Comparison of ENCODE assay signal across 16 cellular contexts in genomic region chr3:86993704-86994103, GRCh38. TPM values are rescaled to one million over a fixed set of nuclear protein-coding genes. Genes with fewer than 3 reads are reported as not detected.
DNase-seq lines count a peak whose midpoint lies in the region; ATAC-seq and TF ChIP-seq lines count a peak whose summit lies in the region.
"Had no signal": no experiment of that assay in that cellular context is flagged by ENCODE, and none has a peak within 500 bp of the region (broad histone marks: within the 10 kb centered on the region; RNA-seq: fewer than 3 reads in every experiment).

No MANE protein-coding gene starts in this region.

- ATAC-seq in stimulated activated naive B cell treated with anti-CD40 and anti-IgM and Interleukin-4, amounts not matched to agents 10 μg/mL and 1 μg/mL and 100 μg/mL, for 72 hours (replicated peaks), result no peak
- ATAC-seq: GM12878 had no signal

- peaks cover 23% of the 10 kb centered on the region for H3K27me3 Mint-ChIP-seq in neural crest cell (ENCODE audit: low read depth)
- peaks cover 13 to 23% of the 10 kb centered on the region in 2 donors for H3K27me3 Mint-ChIP-seq in stimulated activated naive B cell treated with anti-CD40 and anti-IgM and Interleukin-4, amounts not matched to agents 10 μg/mL and 1 μg/mL and 100 μg/mL, for 72 hours

- in situ Hi-C loops in KBM-7 (cut with MboI; ENCODE audit: low pct_unique_long_range_greater_than_20kb, low sequenced_read_pairs), result no loop called here

- peaks cover 7% of the 10 kb centered on the region for H3K4me1 Mint-ChIP-seq in neural crest cell
- peaks cover 0 to 2% of the 10 kb centered on the region in 2 donors for H3K4me1 Mint-ChIP-seq in stimulated activated naive B cell treated with anti-CD40 and anti-IgM and Interleukin-4, amounts not matched to agents 10 μg/mL and 1 μg/mL and 100 μg/mL, for 72 hours
- H3K4me1 Mint-ChIP-seq: memory B cell had no signal

- no peak overlapping the region for H3K27ac Mint-ChIP-seq in neural crest cell (ENCODE audit: unreplicated experiment)
- H3K27ac Mint-ChIP-seq in stimulated activated naive B cell treated with anti-CD40 and anti-IgM and Interleukin-4, amounts not matched to agents 10 μg/mL and 1 μg/mL and 100 μg/mL, for 72 hours, result no peak overlapping the region
- H3K27ac Mint-ChIP-seq: memory B cell had no signal

- no peak for TF ChIP-seq CTCF in AG10803 (conservative IDR thresholded peaks at IDR 0.05; ENCODE audit: low read length)
- no peak for TF ChIP-seq CTCF in cardiac fibroblast (IDR thresholded peaks at IDR 0.05; ENCODE audit: low read depth, low read length)
- no peak for TF ChIP-seq CTCF in neural crest cell (conservative IDR thresholded peaks at IDR 0.05)

- H3K4me3 ChIP-seq in AG10803 (ENCODE audit: low read length) (peak overlapping the region; percentile 15), cardiac fibroblast (replicated peaks in 1 of 2; ENCODE audit: low read depth in 2 of 2, low read length in 2 of 2) (peak overlapping the region in 1 of 2 donors; percentile 15)
- H3K4me3 ChIP-seq: GM12878, SJCRH30, thyroid gland had no signal

- DNase-seq in AG10803 (ENCODE audit: low read depth) (peak; percentile 64), KBM-7 (peak; percentile 17), cardiac fibroblast (ENCODE audit: low read depth in 2 of 2) (peak; percentile 44 to 82), neural crest cell (ENCODE audit: low read depth, low spot score) (no peak), cortex of kidney (lab: John Stamatoyannopoulos, UW) (no peak), OCI-M2 (lab: John Stamatoyannopoulos, UW; ENCODE audit: unreplicated experiment) (no peak), NCI-H2029 (lab: John Stamatoyannopoulos, UW) (no peak)
- DNase-seq in stimulated activated naive B cell treated with anti-CD40 and anti-IgM and Interleukin-4, amounts not matched to agents 10 μg/mL and 1 μg/mL and 100 μg/mL, for 72 hours, result no peak
- DNase-seq: activated naive CD4-positive, alpha-beta T cell treated with anti-CD3 and anti-CD28 coated beads, Interleukin-2, amount 50 U/mL, for 16 hours; BE2C; central memory CD4-positive, alpha-beta T cell; SJCRH30; thyroid gland; WERI-Rb-1 had no signal

- H3K36me3 Mint-ChIP-seq in neural crest cell (ENCODE audit: low read depth), result no peaks in the 10 kb centered on the region
- no peaks in the 10 kb centered on the region for H3K36me3 Mint-ChIP-seq in stimulated activated naive B cell treated with anti-CD40 and anti-IgM and Interleukin-4, amounts not matched to agents 10 μg/mL and 1 μg/mL and 100 μg/mL, for 72 hours
- H3K36me3 Mint-ChIP-seq: memory B cell had no signal

- H3K9me3 Mint-ChIP-seq in neural crest cell, result no peaks in the 10 kb centered on the region
- no peaks in the 10 kb centered on the region for H3K9me3 Mint-ChIP-seq in stimulated activated naive B cell treated with anti-CD40 and anti-IgM and Interleukin-4, amounts not matched to agents 10 μg/mL and 1 μg/mL and 100 μg/mL, for 72 hours

- H3K4me3 Mint-ChIP-seq in neural crest cell, result peak overlapping the region; percentile 18
- no peak overlapping the region for H3K4me3 Mint-ChIP-seq in stimulated activated naive B cell treated with anti-CD40 and anti-IgM and Interleukin-4, amounts not matched to agents 10 μg/mL and 1 μg/mL and 100 μg/mL, for 72 hours
- H3K4me3 Mint-ChIP-seq: memory B cell had no signal

RNA-seq across cellular contexts. Expression of gene VGLL3, which starts 2.8 kb away (rescaled TPM):
- 3.2 and 6.1 TPM in 2 replicates for total RNA-seq in neural crest cell

Comparison
In these comparisons a context has a peak if more than half of its experiments do, and no peak if none do; other contexts are left out.
1. DNase-seq: peak in AG10803 (single experiment), KBM-7 (single experiment) and cardiac fibroblast (2 of 2); none in neural crest cell (single experiment), cortex of kidney (single experiment), OCI-M2 (single experiment), stimulated activated naive B cell treated with anti-CD40 and anti-IgM and Interleukin-4, amounts not matched to agents 10 μg/mL and 1 μg/mL and 100 μg/mL, for 72 hours (single experiment) and NCI-H2029 (single experiment).